2 cellular contexts compared by ENCODE assay signal in the genomic region with DNA sequence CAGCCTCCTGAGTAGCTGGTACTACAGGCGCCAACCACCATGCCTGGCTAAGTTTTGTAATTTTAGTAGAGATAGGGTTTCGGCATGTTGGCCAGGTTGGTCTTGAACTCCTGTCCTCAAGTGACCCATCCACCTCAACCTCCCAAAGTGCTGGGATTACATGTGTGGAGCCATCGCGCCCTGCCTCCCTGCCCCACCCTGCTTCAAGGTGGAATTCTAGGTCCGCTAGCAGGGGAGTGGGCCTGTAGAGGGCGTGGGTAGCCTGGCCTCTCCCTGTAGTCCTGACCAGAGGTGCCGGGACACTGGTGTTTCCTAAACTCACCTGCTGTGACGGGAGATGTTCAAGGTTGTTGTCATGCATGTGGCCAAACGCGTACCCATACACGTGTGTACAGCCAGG.
TF ChIP-seq lines count a peak whose summit lies in the region.

No MANE protein-coding gene starts in this region.

TF ChIP-seq in HEK293, 187 proteins besides CTCF, POLR2A, EP300 and RAD21:
- TF ChIP-seq ZBTB17 (tag by site-specific recombination; IDR thresholded peaks at IDR 0.05) (no peak), ZNF530 (tag by site-specific recombination; IDR thresholded peaks at IDR 0.05; ENCODE audit: low read depth) (no peak), SCRT2 (tag by site-specific recombination; IDR thresholded peaks at IDR 0.05) (no peak), KLF1 (tag by site-specific recombination; IDR thresholded peaks at IDR 0.05) (peak; percentile 61; the same call in 1 of the 2 replicates), ZNF571 (tag by site-specific recombination; IDR thresholded peaks at IDR 0.05) (no peak)
- TF ChIP-seq, protein P1, sequence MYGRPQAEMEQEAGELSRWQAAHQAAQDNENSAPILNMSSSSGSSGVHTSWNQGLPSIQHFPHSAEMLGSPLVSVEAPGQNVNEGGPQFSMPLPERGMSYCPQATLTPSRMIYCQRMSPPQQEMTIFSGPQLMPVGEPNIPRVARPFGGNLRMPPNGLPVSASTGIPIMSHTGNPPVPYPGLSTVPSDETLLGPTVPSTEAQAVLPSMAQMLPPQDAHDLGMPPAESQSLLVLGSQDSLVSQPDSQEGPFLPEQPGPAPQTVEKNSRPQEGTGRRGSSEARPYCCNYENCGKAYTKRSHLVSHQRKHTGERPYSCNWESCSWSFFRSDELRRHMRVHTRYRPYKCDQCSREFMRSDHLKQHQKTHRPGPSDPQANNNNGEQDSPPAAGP (tag by site-specific recombination; IDR thresholded peaks at IDR 0.05), result no peak
- TF ChIP-seq, protein P2, sequence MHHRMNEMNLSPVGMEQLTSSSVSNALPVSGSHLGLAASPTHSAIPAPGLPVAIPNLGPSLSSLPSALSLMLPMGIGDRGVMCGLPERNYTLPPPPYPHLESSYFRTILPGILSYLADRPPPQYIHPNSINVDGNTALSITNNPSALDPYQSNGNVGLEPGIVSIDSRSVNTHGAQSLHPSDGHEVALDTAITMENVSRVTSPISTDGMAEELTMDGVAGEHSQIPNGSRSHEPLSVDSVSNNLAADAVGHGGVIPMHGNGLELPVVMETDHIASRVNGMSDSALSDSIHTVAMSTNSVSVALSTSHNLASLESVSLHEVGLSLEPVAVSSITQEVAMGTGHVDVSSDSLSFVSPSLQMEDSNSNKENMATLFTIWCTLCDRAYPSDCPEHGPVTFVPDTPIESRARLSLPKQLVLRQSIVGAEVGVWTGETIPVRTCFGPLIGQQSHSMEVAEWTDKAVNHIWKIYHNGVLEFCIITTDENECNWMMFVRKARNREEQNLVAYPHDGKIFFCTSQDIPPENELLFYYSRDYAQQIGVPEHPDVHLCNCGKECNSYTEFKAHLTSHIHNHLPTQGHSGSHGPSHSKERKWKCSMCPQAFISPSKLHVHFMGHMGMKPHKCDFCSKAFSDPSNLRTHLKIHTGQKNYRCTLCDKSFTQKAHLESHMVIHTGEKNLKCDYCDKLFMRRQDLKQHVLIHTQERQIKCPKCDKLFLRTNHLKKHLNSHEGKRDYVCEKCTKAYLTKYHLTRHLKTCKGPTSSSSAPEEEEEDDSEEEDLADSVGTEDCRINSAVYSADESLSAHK (tag by site-specific recombination; IDR thresholded peaks at IDR 0.05), result no peak

TF ChIP-seq in H1, 55 proteins besides CTCF, POLR2A, EP300 and RAD21:
- no peak for TF ChIP-seq KDM5A (IDR thresholded peaks at IDR 0.05; ENCODE audit: low read length)
- TF ChIP-seq POU5F1 (IDR thresholded peaks at IDR 0.05; ENCODE audit: low read depth, low read length), result no peak
- TF ChIP-seq MAFK (IDR thresholded peaks at IDR 0.05; ENCODE audit: low read depth, low read length), result no peak
- no peak for TF ChIP-seq TBP (IDR thresholded peaks at IDR 0.05; ENCODE audit: low read depth, low read length)
- TF ChIP-seq SUZ12 (IDR thresholded peaks at IDR 0.05; ENCODE audit: low read length), result no peak
